ENCODE assay signal across 10 cellular contexts in genomic region chr1:160416369-160416768, GRCh38. TPM values are rescaled to one million over a fixed set of nuclear protein-coding genes. Genes with fewer than 3 reads are reported as not detected.
A peak's percentile ranks its signal among the peaks of the same experiment; 100 is the strongest.
DNase-seq lines count a peak whose midpoint lies in the region; ATAC-seq, FAIRE-seq and TF ChIP-seq lines count a peak whose summit lies in the region.
"Had no signal": no experiment of that assay in that cellular context is flagged by ENCODE, and none has a peak within 500 bp of the region (broad histone marks: within the 10 kb centered on the region; RNA-seq: fewer than 3 reads in every experiment).

No MANE protein-coding gene starts in this region.

- no peak overlapping the region for H3K27ac Mint-ChIP-seq in Caco-2 (ENCODE audit: unreplicated experiment)

- no peaks in the 10 kb centered on the region for H3K9me3 ChIP-seq in Caco-2
- H3K9me3 ChIP-seq in SJCRH30 (replicated peaks): no peaks in the 10 kb centered on the region

- intact Hi-C loops in Caco-2 (cut with micrococcal nuclease; ENCODE audit: unreplicated experiment): loop anchor here (1.0 to 2.0 kb wide), 3 partner anchors 62 to 316 kb away; partner anchors contain the start of genes COPA and NCSTN

- H3K4me1 Mint-ChIP-seq in Caco-2 (ENCODE audit: low read depth, unreplicated experiment): no peaks in the 10 kb centered on the region

- H3K27me3 ChIP-seq in Caco-2 (replicated peaks; ENCODE audit: control insufficient read depth, insufficient read depth, low read length) (no peaks in the 10 kb centered on the region), H7 (ENCODE audit: control insufficient read depth, insufficient read depth, low read length) (no peaks in the 10 kb centered on the region), SJCRH30 (no peaks in the 10 kb centered on the region)

- POLR2A ChIA-PET in Caco-2 (lab: Charles Lee): no interaction called here

- H3K4me3 ChIP-seq in Caco-2 (ENCODE audit: low read depth, low read length) (no peak overlapping the region), H7 (ENCODE audit: insufficient read depth, low read depth, low read length) (no peak overlapping the region), SJCRH30 (no peak overlapping the region)

- no peaks in the 10 kb centered on the region for H3K36me3 ChIP-seq in Caco-2 (ENCODE audit: control insufficient read depth, insufficient read depth, low read length)
- peaks cover 28% of the 10 kb centered on the region for H3K36me3 ChIP-seq in H7 (replicated peaks; ENCODE audit: control insufficient read depth, insufficient read depth, low read length)
- H3K36me3 ChIP-seq in SJCRH30: no peaks in the 10 kb centered on the region

- peak in 1 of 2 experiments; percentile 40 for DNase-seq in Caco-2
- peak; percentile 88 for DNase-seq in H7
- peak; percentile 33 to 50 for DNase-seq in SJCRH30
- peak; percentile 74 for DNase-seq in islet precursor cell
- no peak for DNase-seq in effector CD4-positive, alpha-beta T cell
- no peak for DNase-seq in activated CD4-positive, alpha-beta T cell treated with anti-CD3 and anti-CD28 coated beads, Interleukin-2, amount 50 U/mL, for 48 hours
- no peak for DNase-seq in GM12892 (ENCODE audit: insufficient read length)
- DNase-seq: stimulated activated CD4-positive, alpha-beta T cell treated with anti-CD3 and anti-CD28 coated beads, Interleukin-4, amount 100 ng/mL, for 1 hour had no signal

- no peaks in the 10 kb centered on the region for H3K9me3 Mint-ChIP-seq in Caco-2 (ENCODE audit: unreplicated experiment)

- BruUV-seq in Caco-2 (replicated peaks; lab: Mats Ljungman, UMichigan): no TSS peak

- H3K4me1 ChIP-seq in Caco-2: no peaks in the 10 kb centered on the region
- no peaks in the 10 kb centered on the region for H3K4me1 ChIP-seq in SJCRH30

- TF ChIP-seq POLR2A in GM12892 (IDR thresholded peaks at IDR 0.05; ENCODE audit: low read depth, low read length): no peak

- H3K27ac ChIP-seq in SJCRH30: no peak overlapping the region

- TF ChIP-seq CTCF in Caco-2 (IDR thresholded peaks at IDR 0.05; ENCODE audit: insufficient read depth in 1 of 2, low read depth in 1 of 2, low read length in 1 of 2, severe bottlenecking in 1 of 2, unreplicated experiment in 1 of 2): peak; percentile 33 to 58

- CTCF ChIA-PET in Caco-2 (lab: Charles Lee): interaction anchor here (1.0 to 1.8 kb wide), 2 partner anchors 40 to 62 kb away, joined by 3 to 8 read pairs; no protein-coding TSS in a partner anchor

- H3K27me3 Mint-ChIP-seq in Caco-2 (ENCODE audit: insufficient read depth, unreplicated experiment): peaks cover 7% of the 10 kb centered on the region

- FAIRE-seq in GM12892 (lab: Jason Lieb, UNC): no peak
- FAIRE-seq: colon had no signal

- H3K4me3 Mint-ChIP-seq in Caco-2 (ENCODE audit: unreplicated experiment): no peak overlapping the region

- H3K36me3 Mint-ChIP-seq in Caco-2 (ENCODE audit: insufficient read depth, unreplicated experiment): no peaks in the 10 kb centered on the region

- ATAC-seq in HG02973 (IDR thresholded peaks at IDR 0.05; ENCODE audit: unreplicated experiment): no peak

RNA-seq across cellular contexts. Expression of gene VANGL2, which starts 16.0 kb away (rescaled TPM):
- 3.2 and 3.4 TPM in 2 replicates for total RNA-seq in Caco-2 (2022)
- 32.7 and 36.9 TPM in 2 replicates for total RNA-seq in H7 (2014; rRNA removed; shearing (Covaris generic))
- total RNA-seq in SJCRH30 (2014; rRNA removed; shearing (Covaris generic)): 11.1 and 12.8 TPM in 2 replicates
- 0.47 TPM for polyA plus RNA-seq in GM12892 (2012; ENCODE audit: missing spikeins)

RNA-seq across cellular contexts. Expression of gene NHLH1, which starts 49.5 kb away (rescaled TPM):
- 0.28 and 0.36 TPM in 2 replicates for total RNA-seq in Caco-2 (2022)
- 0.21 and 0.30 TPM in 2 replicates for total RNA-seq in H7 (2014; rRNA removed; shearing (Covaris generic))
- 1.4 and 2.2 TPM in 2 replicates for total RNA-seq in SJCRH30 (2014; rRNA removed; shearing (Covaris generic))
- polyA plus RNA-seq in GM12892 (2012; ENCODE audit: missing spikeins): 1.1 TPM

Comparison
In these comparisons a context has a peak if more than half of its experiments do, and no peak if none do; other contexts are left out.
1. DNase-seq: peak in H7 (single experiment), SJCRH30 (2 of 2) and islet precursor cell (single experiment); none in effector CD4-positive, alpha-beta T cell (single experiment), activated CD4-positive, alpha-beta T cell treated with anti-CD3 and anti-CD28 coated beads, Interleukin-2, amount 50 U/mL, for 48 hours (0 of 2) and GM12892 (single experiment).